ENCODE assay signal across 9 cellular contexts in genomic region chr5:137633896-137634295, GRCh38.
"Had no signal": no experiment of that assay in that cellular context is flagged by ENCODE, and none has a peak within 500 bp of the region (broad histone marks: within the 10 kb centered on the region; RNA-seq: fewer than 3 reads in every experiment).

No MANE protein-coding gene starts in this region.

- H3K9me3 ChIP-seq: HAP-1 had no signal

- H3K27ac ChIP-seq: GM23248, HL-60 had no signal

- DNase-seq: GM23248, GOT3, H7, HFFc6 had no signal

- H3K27ac Mint-ChIP-seq: HFFc6, IgD-negative memory B cell had no signal

- H3K9me3 Mint-ChIP-seq: IgD-negative memory B cell had no signal

- H3K4me3 Mint-ChIP-seq: HFFc6, IgD-negative memory B cell had no signal

- ATAC-seq: HCT116, HepG2 had no signal

- H3K4me3 ChIP-seq: GM23248, HAP-1 had no signal

- H3K36me3 ChIP-seq: HAP-1 had no signal

- H3K4me1 Mint-ChIP-seq: IgD-negative memory B cell had no signal
